ENCODE assay signal across 1 cellular context in the genomic region with DNA sequence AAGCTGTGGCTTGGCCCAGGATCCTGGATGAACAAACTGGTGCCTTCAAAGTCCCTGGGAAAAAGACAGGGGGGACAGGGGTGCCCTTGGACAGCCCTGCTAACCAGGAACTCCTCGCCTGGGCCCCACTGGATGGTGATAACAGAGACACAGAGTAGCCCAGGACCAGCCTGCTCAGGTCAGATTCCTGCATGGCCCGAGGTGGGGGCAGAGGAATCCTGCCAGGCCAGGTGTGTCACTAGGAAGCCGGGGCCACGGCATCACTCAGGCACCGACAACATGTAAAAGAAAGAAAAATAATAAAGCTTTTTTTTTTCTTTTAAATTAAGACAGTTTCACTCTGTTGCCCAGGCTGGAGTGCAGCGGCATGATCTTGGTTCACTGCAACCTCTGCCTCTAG.
TF ChIP-seq lines count a peak whose summit lies in the region.

No MANE protein-coding gene starts in this region.

TF ChIP-seq in HepG2, 621 proteins besides CTCF, POLR2A, EP300 and RAD21:
- TF ChIP-seq, protein P1, sequence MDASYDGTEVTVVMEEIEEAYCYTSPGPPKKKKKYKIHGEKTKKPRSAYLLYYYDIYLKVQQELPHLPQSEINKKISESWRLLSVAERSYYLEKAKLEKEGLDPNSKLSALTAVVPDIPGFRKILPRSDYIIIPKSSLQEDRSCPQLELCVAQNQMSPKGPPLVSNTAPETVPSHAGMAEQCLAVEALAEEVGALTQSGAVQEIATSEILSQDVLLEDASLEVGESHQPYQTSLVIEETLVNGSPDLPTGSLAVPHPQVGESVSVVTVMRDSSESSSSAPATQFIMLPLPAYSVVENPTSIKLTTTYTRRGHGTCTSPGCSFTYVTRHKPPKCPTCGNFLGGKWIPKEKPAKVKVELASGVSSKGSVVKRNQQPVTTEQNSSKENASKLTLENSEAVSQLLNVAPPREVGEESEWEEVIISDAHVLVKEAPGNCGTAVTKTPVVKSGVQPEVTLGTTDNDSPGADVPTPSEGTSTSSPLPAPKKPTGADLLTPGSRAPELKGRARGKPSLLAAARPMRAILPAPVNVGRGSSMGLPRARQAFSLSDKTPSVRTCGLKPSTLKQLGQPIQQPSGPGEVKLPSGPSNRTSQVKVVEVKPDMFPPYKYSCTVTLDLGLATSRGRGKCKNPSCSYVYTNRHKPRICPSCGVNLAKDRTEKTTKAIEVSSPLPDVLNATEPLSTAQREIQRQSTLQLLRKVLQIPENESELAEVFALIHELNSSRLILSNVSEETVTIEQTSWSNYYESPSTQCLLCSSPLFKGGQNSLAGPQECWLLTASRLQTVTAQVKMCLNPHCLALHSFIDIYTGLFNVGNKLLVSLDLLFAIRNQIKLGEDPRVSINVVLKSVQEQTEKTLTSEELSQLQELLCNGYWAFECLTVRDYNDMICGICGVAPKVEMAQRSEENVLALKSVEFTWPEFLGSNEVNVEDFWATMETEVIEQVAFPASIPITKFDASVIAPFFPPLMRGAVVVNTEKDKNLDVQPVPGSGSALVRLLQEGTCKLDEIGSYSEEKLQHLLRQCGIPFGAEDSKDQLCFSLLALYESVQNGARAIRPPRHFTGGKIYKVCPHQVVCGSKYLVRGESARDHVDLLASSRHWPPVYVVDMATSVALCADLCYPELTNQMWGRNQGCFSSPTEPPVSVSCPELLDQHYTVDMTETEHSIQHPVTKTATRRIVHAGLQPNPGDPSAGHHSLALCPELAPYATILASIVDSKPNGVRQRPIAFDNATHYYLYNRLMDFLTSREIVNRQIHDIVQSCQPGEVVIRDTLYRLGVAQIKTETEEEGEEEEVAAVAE (CRISPR knock-in tag; IDR thresholded peaks at IDR 0.05; ENCODE audit: borderline replicate concordance): no peak
- TF ChIP-seq ZNF724P (CRISPR knock-in tag; IDR thresholded peaks at IDR 0.05; ENCODE audit: borderline replicate concordance) (no peak), NPAS2 (CRISPR knock-in tag; IDR thresholded peaks at IDR 0.05; ENCODE audit: borderline replicate concordance) (no peak), HMG20B (CRISPR knock-in tag; conservative IDR thresholded peaks at IDR 0.05) (no peak), ZFP1 (CRISPR knock-in tag; IDR thresholded peaks at IDR 0.05) (no peak), ATF1 (CRISPR knock-in tag; IDR thresholded peaks at IDR 0.05) (no peak), IKZF1 (IDR thresholded peaks at IDR 0.05) (no peak)
- TF ChIP-seq, protein P2, sequence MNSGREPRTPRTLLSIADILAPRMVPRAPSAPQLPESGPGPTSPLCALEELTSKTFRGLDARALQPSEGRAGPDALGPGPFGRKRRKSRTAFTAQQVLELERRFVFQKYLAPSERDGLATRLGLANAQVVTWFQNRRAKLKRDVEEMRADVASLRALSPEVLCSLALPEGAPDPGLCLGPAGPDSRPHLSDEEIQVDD (CRISPR knock-in tag; IDR thresholded peaks at IDR 0.05; ENCODE audit: borderline replicate concordance): no peak
- TF ChIP-seq, protein P3, sequence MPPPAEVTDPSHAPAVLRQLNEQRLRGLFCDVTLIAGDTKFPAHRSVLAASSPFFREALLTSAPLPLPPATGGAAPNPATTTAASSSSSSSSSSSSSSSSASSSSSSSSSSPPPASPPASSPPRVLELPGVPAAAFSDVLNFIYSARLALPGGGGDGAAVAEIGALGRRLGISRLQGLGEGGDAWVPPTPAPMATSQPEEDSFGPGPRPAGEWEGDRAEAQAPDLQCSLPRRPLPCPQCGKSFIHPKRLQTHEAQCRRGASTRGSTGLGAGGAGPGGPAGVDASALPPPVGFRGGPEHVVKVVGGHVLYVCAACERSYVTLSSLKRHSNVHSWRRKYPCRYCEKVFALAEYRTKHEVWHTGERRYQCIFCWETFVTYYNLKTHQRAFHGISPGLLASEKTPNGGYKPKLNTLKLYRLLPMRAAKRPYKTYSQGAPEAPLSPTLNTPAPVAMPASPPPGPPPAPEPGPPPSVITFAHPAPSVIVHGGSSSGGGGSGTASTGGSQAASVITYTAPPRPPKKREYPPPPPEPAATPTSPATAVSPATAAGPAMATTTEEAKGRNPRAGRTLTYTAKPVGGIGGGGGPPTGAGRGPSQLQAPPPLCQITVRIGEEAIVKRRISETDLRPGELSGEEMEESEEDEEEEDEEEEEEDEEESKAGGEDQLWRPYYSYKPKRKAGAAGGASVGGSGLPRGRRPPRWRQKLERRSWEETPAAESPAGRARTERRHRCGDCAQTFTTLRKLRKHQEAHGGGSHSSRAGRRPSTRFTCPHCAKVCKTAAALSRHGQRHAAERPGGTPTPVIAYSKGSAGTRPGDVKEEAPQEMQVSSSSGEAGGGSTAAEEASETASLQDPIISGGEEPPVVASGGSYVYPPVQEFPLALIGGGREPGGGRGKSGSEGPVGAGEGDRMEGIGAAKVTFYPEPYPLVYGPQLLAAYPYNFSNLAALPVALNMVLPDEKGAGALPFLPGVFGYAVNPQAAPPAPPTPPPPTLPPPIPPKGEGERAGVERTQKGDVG (CRISPR knock-in tag; IDR thresholded peaks at IDR 0.05; ENCODE audit: borderline replicate concordance): no peak
